In the genomic region with DNA sequence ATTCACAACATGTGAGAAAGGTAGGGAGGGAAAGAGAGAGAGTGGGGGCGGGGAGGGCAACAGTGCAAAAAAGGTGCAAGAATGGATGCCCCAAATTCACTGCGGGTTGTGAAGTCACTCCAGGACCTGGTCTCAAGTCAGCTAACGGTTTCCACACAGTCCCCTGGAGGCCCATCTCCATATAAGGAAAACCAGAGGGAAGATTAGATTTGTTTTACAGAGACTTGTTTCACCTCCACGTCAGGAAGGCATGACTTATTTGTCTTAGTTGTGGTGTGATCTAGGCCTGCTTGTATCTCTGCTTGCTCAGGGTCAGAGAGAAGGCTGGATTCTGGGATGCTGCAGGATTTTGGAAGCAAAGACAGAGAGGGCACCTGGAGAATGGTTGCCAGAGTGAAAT, we compare ENCODE assay signal across 21 cellular contexts.
"Had no signal": no experiment of that assay in that cellular context is flagged by ENCODE, and none has a peak within 500 bp of the region (broad histone marks: within the 10 kb centered on the region; RNA-seq: fewer than 3 reads in every experiment).

No MANE protein-coding gene starts in this region.

- H3K9me3 ChIP-seq: esophagus squamous epithelium, heart left ventricle, left ventricle myocardium inferior, lower lobe of right lung, neutrophil, pancreas, right lobe of liver, thoracic aorta, tibial nerve, upper lobe of left lung had no signal

- ATAC-seq: effector memory CD8-positive, alpha-beta T cell; heart left ventricle; left cardiac atrium; lower lobe of right lung; natural killer cell; pancreas; right lobe of liver; stimulated activated naive B cell treated with anti-CD40 and anti-IgM and Interleukin-4, amounts not matched to agents 10 μg/mL and 1 μg/mL and 100 μg/mL, for 72 hours had no signal

- H3K27me3 ChIP-seq: esophagus squamous epithelium, pancreas, right lobe of liver, upper lobe of left lung had no signal

- H3K36me3 ChIP-seq: esophagus squamous epithelium, heart left ventricle, left ventricle myocardium inferior, lower lobe of right lung, neutrophil, pancreas, right lobe of liver, thoracic aorta, tibial nerve, upper lobe of left lung had no signal

- H3K27ac ChIP-seq: esophagus squamous epithelium, heart left ventricle, hepatocyte, left ventricle myocardium inferior, lower lobe of right lung, neutrophil, pancreas, right lobe of liver, thoracic aorta, tibial nerve, upper lobe of left lung had no signal

- H3K4me3 ChIP-seq: esophagus squamous epithelium, heart left ventricle, hepatocyte, left ventricle myocardium inferior, lower lobe of right lung, pancreas, right lobe of liver, thoracic aorta, tibial nerve, upper lobe of left lung had no signal

- H3K4me1 ChIP-seq: heart left ventricle, left ventricle myocardium inferior, lower lobe of right lung, pancreas, right lobe of liver, tibial nerve, upper lobe of left lung had no signal

- DNase-seq: cortex of kidney; effector memory CD8-positive, alpha-beta T cell; erythroblast; esophagus squamous epithelium; heart left ventricle; left cardiac atrium; left ventricle myocardium inferior; lower lobe of right lung; natural killer cell; pancreas; retina; right lobe of liver; small intestine; stimulated activated CD4-positive, alpha-beta T cell treated with anti-CD3 and anti-CD28 coated beads, Interleukin-15, amount 100 ng/mL, for 24 hours; stimulated activated CD4-positive, alpha-beta T cell treated with anti-CD3 and anti-CD28 coated beads, Interleukin-2, amount 100 ng/mL, for 48 hours; stimulated activated naive B cell treated with anti-CD40 and anti-IgM and Interleukin-4, amounts not matched to agents 10 μg/mL and 1 μg/mL and 100 μg/mL, for 72 hours; upper lobe of left lung had no signal
